Comparison of ENCODE assay signal across 1 cellular context in genomic region chr17:40340880-40341807, GRCh38.
A peak's percentile ranks its signal among the peaks of the same experiment; 100 is the strongest.
TF ChIP-seq lines count a peak whose summit lies in the region.

No MANE protein-coding gene starts in this region.

TF ChIP-seq in HepG2, 621 proteins besides CTCF, POLR2A, EP300 and RAD21 (continued from another document and continues in another):
- TF ChIP-seq ZBTB40 (IDR thresholded peaks at IDR 0.05) = no peak
- TF ChIP-seq ZBTB40 (CRISPR knock-in tag; IDR thresholded peaks at IDR 0.05) = peak; percentile 58
- TF ChIP-seq, protein P1, sequence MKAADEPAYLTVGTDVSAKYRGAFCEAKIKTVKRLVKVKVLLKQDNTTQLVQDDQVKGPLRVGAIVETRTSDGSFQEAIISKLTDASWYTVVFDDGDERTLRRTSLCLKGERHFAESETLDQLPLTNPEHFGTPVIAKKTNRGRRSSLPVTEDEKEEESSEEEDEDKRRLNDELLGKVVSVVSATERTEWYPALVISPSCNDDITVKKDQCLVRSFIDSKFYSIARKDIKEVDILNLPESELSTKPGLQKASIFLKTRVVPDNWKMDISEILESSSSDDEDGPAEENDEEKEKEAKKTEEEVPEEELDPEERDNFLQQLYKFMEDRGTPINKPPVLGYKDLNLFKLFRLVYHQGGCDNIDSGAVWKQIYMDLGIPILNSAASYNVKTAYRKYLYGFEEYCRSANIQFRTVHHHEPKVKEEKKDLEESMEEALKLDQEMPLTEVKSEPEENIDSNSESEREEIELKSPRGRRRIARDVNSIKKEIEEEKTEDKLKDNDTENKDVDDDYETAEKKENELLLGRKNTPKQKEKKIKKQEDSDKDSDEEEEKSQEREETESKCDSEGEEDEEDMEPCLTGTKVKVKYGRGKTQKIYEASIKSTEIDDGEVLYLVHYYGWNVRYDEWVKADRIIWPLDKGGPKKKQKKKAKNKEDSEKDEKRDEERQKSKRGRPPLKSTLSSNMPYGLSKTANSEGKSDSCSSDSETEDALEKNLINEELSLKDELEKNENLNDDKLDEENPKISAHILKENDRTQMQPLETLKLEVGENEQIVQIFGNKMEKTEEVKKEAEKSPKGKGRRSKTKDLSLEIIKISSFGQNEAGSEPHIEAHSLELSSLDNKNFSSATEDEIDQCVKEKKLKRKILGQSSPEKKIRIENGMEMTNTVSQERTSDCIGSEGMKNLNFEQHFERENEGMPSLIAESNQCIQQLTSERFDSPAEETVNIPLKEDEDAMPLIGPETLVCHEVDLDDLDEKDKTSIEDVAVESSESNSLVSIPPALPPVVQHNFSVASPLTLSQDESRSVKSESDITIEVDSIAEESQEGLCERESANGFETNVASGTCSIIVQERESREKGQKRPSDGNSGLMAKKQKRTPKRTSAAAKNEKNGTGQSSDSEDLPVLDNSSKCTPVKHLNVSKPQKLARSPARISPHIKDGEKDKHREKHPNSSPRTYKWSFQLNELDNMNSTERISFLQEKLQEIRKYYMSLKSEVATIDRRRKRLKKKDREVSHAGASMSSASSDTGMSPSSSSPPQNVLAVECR (CRISPR knock-in tag; IDR thresholded peaks at IDR 0.05; ENCODE audit: borderline replicate concordance) = peak; percentile 93; the same call in 1 of the 2 replicates
- peak; percentile 70 for TF ChIP-seq PAXIP1 (CRISPR knock-in tag; conservative IDR thresholded peaks at IDR 0.05)
- no peak for TF ChIP-seq ARNT (IDR thresholded peaks at IDR 0.05)
- TF ChIP-seq NFE2L2 (IDR thresholded peaks at IDR 0.05; ENCODE audit: low read length) = no peak
- 0 out of 2 replicates have a peak, but pooled peaks have one; percentile 52 for TF ChIP-seq KLF13 (CRISPR knock-in tag; IDR thresholded peaks at IDR 0.05)
- peak; percentile 72 for TF ChIP-seq SALL1 (CRISPR knock-in tag; IDR thresholded peaks at IDR 0.05)
- TF ChIP-seq ZC3H13 (CRISPR knock-in tag; IDR thresholded peaks at IDR 0.05) = peak; percentile 84
- peak; percentile 74 for TF ChIP-seq SPEN (CRISPR knock-in tag; IDR thresholded peaks at IDR 0.05; ENCODE audit: low read depth)
- no peak for TF ChIP-seq ZNF772 (CRISPR knock-in tag; IDR thresholded peaks at IDR 0.05)
- TF ChIP-seq ZNF251 (CRISPR knock-in tag; IDR thresholded peaks at IDR 0.05) = no peak
- no peak for TF ChIP-seq NR2F1 (CRISPR knock-in tag; IDR thresholded peaks at IDR 0.05)
- TF ChIP-seq ZNF225 (CRISPR knock-in tag; IDR thresholded peaks at IDR 0.05) = peak; percentile 87
- peak; percentile 41 for TF ChIP-seq STAG1 (CRISPR knock-in tag; IDR thresholded peaks at IDR 0.05)
- TF ChIP-seq, protein P2, sequence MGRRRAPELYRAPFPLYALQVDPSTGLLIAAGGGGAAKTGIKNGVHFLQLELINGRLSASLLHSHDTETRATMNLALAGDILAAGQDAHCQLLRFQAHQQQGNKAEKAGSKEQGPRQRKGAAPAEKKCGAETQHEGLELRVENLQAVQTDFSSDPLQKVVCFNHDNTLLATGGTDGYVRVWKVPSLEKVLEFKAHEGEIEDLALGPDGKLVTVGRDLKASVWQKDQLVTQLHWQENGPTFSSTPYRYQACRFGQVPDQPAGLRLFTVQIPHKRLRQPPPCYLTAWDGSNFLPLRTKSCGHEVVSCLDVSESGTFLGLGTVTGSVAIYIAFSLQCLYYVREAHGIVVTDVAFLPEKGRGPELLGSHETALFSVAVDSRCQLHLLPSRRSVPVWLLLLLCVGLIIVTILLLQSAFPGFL (CRISPR knock-in tag; IDR thresholded peaks at IDR 0.05) = 0 out of 2 replicates have a peak, but pooled peaks have one; percentile 54
- TF ChIP-seq, protein P3, sequence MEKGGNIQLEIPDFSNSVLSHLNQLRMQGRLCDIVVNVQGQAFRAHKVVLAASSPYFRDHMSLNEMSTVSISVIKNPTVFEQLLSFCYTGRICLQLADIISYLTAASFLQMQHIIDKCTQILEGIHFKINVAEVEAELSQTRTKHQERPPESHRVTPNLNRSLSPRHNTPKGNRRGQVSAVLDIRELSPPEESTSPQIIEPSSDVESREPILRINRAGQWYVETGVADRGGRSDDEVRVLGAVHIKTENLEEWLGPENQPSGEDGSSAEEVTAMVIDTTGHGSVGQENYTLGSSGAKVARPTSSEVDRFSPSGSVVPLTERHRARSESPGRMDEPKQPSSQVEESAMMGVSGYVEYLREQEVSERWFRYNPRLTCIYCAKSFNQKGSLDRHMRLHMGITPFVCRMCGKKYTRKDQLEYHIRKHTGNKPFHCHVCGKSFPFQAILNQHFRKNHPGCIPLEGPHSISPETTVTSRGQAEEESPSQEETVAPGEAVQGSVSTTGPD (CRISPR knock-in tag; IDR thresholded peaks at IDR 0.05) = peak; percentile 38; the same call in 1 of the 2 replicates
- TF ChIP-seq, protein P4, sequence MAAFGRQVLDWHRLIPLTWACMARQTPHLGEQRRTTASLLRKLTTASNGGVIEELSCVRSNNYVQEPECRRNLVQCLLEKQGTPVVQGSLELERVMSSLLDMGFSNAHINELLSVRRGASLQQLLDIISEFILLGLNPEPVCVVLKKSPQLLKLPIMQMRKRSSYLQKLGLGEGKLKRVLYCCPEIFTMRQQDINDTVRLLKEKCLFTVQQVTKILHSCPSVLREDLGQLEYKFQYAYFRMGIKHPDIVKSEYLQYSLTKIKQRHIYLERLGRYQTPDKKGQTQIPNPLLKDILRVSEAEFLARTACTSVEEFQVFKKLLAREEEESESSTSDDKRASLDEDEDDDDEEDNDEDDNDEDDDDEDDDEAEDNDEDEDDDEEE (CRISPR knock-in tag; IDR thresholded peaks at IDR 0.05) = peak; percentile 92; the same call in 1 of the 2 replicates
- TF ChIP-seq ZSCAN29 (CRISPR knock-in tag; conservative IDR thresholded peaks at IDR 0.05) = peak; percentile 63; the same call in 1 of the 2 replicates
- peak; percentile 83 for TF ChIP-seq ZNF142 (CRISPR knock-in tag; IDR thresholded peaks at IDR 0.05)
- no peak for TF ChIP-seq ZNF430 (CRISPR knock-in tag; IDR thresholded peaks at IDR 0.05)
- TF ChIP-seq ZSCAN20 (CRISPR knock-in tag; IDR thresholded peaks at IDR 0.05; ENCODE audit: borderline replicate concordance) = peak; percentile 79; the same call in 1 of the 2 replicates
- no peak for TF ChIP-seq HDAC6 (IDR thresholded peaks at IDR 0.05; ENCODE audit: low read depth, low read length)
